ENCODE assay signal across 24 cellular contexts in genomic region chrX:7889680-7890079, GRCh38. TPM values are rescaled to one million over a fixed set of nuclear protein-coding genes. Genes with fewer than 3 reads are reported as not detected.
A peak's percentile ranks its signal among the peaks of the same experiment; 100 is the strongest.
DNase-seq lines count a peak whose midpoint lies in the region; ATAC-seq, FAIRE-seq and TF ChIP-seq lines count a peak whose summit lies in the region.
"Had no signal": no experiment of that assay in that cellular context is flagged by ENCODE, and none has a peak within 500 bp of the region (broad histone marks: within the 10 kb centered on the region; RNA-seq: fewer than 3 reads in every experiment).

No MANE protein-coding gene starts in this region.

- no peak for ATAC-seq in GM21360 (IDR thresholded peaks at IDR 0.05; ENCODE audit: unreplicated experiment)
- ATAC-seq: gastroesophageal sphincter; Panc1; stimulated activated naive CD8-positive, alpha-beta T cell treated with anti-CD3 and anti-CD28 coated beads, Interleukin-15, Interleukin-2, amounts not matched to agents 100 U/mL and 50 U/mL, for 24 hours; upper lobe of right lung had no signal

- no peak overlapping the region for H3K9ac ChIP-seq in adipocyte (ENCODE audit: low read length)

- no peak overlapping the region for H3K4me3 Mint-ChIP-seq in activated T-helper 1 cell treated with anti-CD3 and anti-CD28 coated beads, Interleukin-12 subunit alpha, Interleukin-12 subunit beta, Interleukin-2, Interleukin-4 antibody, amounts not matched to agents 30 ng/mL and 10 ng/mL and 1 ng/mL, durations not matched to agents 14 hours and 24 hours and 36 hours
- H3K4me3 Mint-ChIP-seq: activated CD4-positive, alpha-beta T cell treated with anti-CD3 and anti-CD28 coated beads, Interleukin-2, amount 10 ng/mL, durations not matched to agents 24 days and 14 days; naive B cell had no signal

- no peaks in the 10 kb centered on the region for H3K4me1 ChIP-seq in adipocyte (ENCODE audit: control insufficient read depth, insufficient read depth, low read length)
- H3K4me1 ChIP-seq: Caco-2, gastroesophageal sphincter, upper lobe of right lung had no signal

- no peak for FAIRE-seq in HTR-8/SVneo (lab: Jason Lieb, UNC)
- FAIRE-seq: TTC549 had no signal

- H3K9me3 Mint-ChIP-seq in activated T-helper 1 cell treated with anti-CD3 and anti-CD28 coated beads, Interleukin-12 subunit alpha, Interleukin-12 subunit beta, Interleukin-2, Interleukin-4 antibody, amounts not matched to agents 30 ng/mL and 10 ng/mL and 1 ng/mL, durations not matched to agents 14 hours and 24 hours and 36 hours: peaks cover 8% of the 10 kb centered on the region
- H3K9me3 Mint-ChIP-seq: activated naive CD4-positive, alpha-beta T cell treated with anti-CD3 and anti-CD28 coated beads, Interleukin-2, amount 50 U/mL, for 72 hours had no signal

- no peaks in the 10 kb centered on the region for H3K27me3 Mint-ChIP-seq in activated T-helper 1 cell treated with anti-CD3 and anti-CD28 coated beads, Interleukin-12 subunit alpha, Interleukin-12 subunit beta, Interleukin-2, Interleukin-4 antibody, amounts not matched to agents 30 ng/mL and 10 ng/mL and 1 ng/mL, durations not matched to agents 14 hours and 24 hours and 36 hours (ENCODE audit: insufficient read depth)
- H3K27me3 Mint-ChIP-seq: activated CD4-positive, alpha-beta T cell treated with anti-CD3 and anti-CD28 coated beads, Interleukin-2, amount 10 ng/mL, durations not matched to agents 24 days and 14 days; progenitor cell of endocrine pancreas had no signal

- no peak for TF ChIP-seq CTCF in foreskin fibroblast (IDR thresholded peaks at IDR 0.05; ENCODE audit: low read depth, low read length)

- H3K27ac Mint-ChIP-seq in activated T-helper 1 cell treated with anti-CD3 and anti-CD28 coated beads, Interleukin-12 subunit alpha, Interleukin-12 subunit beta, Interleukin-2, Interleukin-4 antibody, amounts not matched to agents 30 ng/mL and 10 ng/mL and 1 ng/mL, durations not matched to agents 14 hours and 24 hours and 36 hours: no peak overlapping the region
- H3K27ac Mint-ChIP-seq: activated CD4-positive, alpha-beta T cell treated with anti-CD3 and anti-CD28 coated beads, Interleukin-2, amount 10 ng/mL, durations not matched to agents 24 days and 14 days; activated naive CD4-positive, alpha-beta T cell treated with anti-CD3 and anti-CD28 coated beads, Interleukin-2, amount 50 U/mL, for 72 hours; progenitor cell of endocrine pancreas had no signal

- DNase-seq in ACHN (peak; percentile 14), HT1080 (ENCODE audit: low read depth) (peak; percentile 60), adipocyte (ENCODE audit: low read depth) (peak; percentile 37), foreskin fibroblast (peak; percentile 7 to 69), HTR-8/SVneo (ENCODE audit: insufficient read length, low spot score) (no peak), NOMO-1 treated with DMSO at 0.1 percent for 48 hours (lab: John Stamatoyannopoulos, UW; ENCODE audit: unreplicated experiment) (no peak)
- DNase-seq in activated T-helper 1 cell treated with anti-CD3 and anti-CD28 coated beads, Interleukin-12 subunit alpha, Interleukin-12 subunit beta, Interleukin-2, Interleukin-4 antibody, amounts not matched to agents 30 ng/mL and 10 ng/mL and 1 ng/mL, durations not matched to agents 14 hours and 24 hours and 36 hours (ENCODE audit: low spot score): no peak
- DNase-seq: activated CD4-positive, alpha-beta T cell treated with anti-CD3 and anti-CD28 coated beads, Interleukin-2, amount 10 ng/mL, durations not matched to agents 24 days and 14 days; activated T-cell treated with anti-CD3 and anti-CD28 coated beads, Interleukin-2, amount 50 U/mL, for 1 hour; Caco-2; effector memory CD4-positive, alpha-beta T cell; H7; naive B cell; NCI-H2081; stimulated activated naive CD8-positive, alpha-beta T cell treated with anti-CD3 and anti-CD28 coated beads, Interleukin-15, Interleukin-2, amounts not matched to agents 100 U/mL and 50 U/mL, for 24 hours; upper lobe of right lung had no signal

- H3K36me3 Mint-ChIP-seq in activated T-helper 1 cell treated with anti-CD3 and anti-CD28 coated beads, Interleukin-12 subunit alpha, Interleukin-12 subunit beta, Interleukin-2, Interleukin-4 antibody, amounts not matched to agents 30 ng/mL and 10 ng/mL and 1 ng/mL, durations not matched to agents 14 hours and 24 hours and 36 hours (ENCODE audit: low read depth): no peaks in the 10 kb centered on the region
- H3K36me3 Mint-ChIP-seq: activated naive CD4-positive, alpha-beta T cell treated with anti-CD3 and anti-CD28 coated beads, Interleukin-2, amount 50 U/mL, for 72 hours; naive B cell had no signal

- no peaks in the 10 kb centered on the region for H3K9me3 ChIP-seq in adipocyte (ENCODE audit: control insufficient read depth, low read length)
- H3K9me3 ChIP-seq: Caco-2, gastroesophageal sphincter, upper lobe of right lung had no signal

- no peaks in the 10 kb centered on the region for H3K27me3 ChIP-seq in adipocyte (replicated peaks; ENCODE audit: control insufficient read depth, insufficient read depth, low read length)
- H3K27me3 ChIP-seq: cardiac muscle cell, gastroesophageal sphincter, upper lobe of right lung had no signal

- no peaks in the 10 kb centered on the region for H3K36me3 ChIP-seq in adipocyte (ENCODE audit: control insufficient read depth, insufficient read depth, low read length, severe bottlenecking)
- H3K36me3 ChIP-seq: cardiac muscle cell, gastroesophageal sphincter, upper lobe of right lung had no signal

- in situ Hi-C loops in ACHN (cut with HindIII; ENCODE audit: low pct_ligation_motif_present, low pct_unique_long_range_greater_than_20kb, low sequenced_read_pairs): no loop called here

- intact Hi-C loops in activated T-helper 1 cell treated with anti-CD3 and anti-CD28 coated beads, Interleukin-12 subunit alpha, Interleukin-12 subunit beta, Interleukin-2, Interleukin-4 antibody, amounts not matched to agents 30 ng/mL and 10 ng/mL and 1 ng/mL, durations not matched to agents 14 hours and 24 hours and 36 hours (cut with micrococcal nuclease): no loop called here

- no peaks in the 10 kb centered on the region for H3K4me1 Mint-ChIP-seq in activated T-helper 1 cell treated with anti-CD3 and anti-CD28 coated beads, Interleukin-12 subunit alpha, Interleukin-12 subunit beta, Interleukin-2, Interleukin-4 antibody, amounts not matched to agents 30 ng/mL and 10 ng/mL and 1 ng/mL, durations not matched to agents 14 hours and 24 hours and 36 hours (ENCODE audit: low read depth)
- H3K4me1 Mint-ChIP-seq: activated CD4-positive, alpha-beta T cell treated with anti-CD3 and anti-CD28 coated beads, Interleukin-2, amount 10 ng/mL, durations not matched to agents 24 days and 14 days; naive B cell had no signal

- no peak overlapping the region for H3K4me3 ChIP-seq in adipocyte (ENCODE audit: low read length)
- no peak overlapping the region for H3K4me3 ChIP-seq in foreskin fibroblast (ENCODE audit: low read depth in 1 of 2, low read length in 2 of 2)
- H3K4me3 ChIP-seq: cardiac muscle cell, gastroesophageal sphincter, lung, upper lobe of right lung had no signal

RNA-seq across cellular contexts. Expression of gene PNPLA4, which starts 37.5 kb away (rescaled TPM):
- total RNA-seq in HT1080 (2014; rRNA removed; shearing (Covaris generic)): 21.0 and 31.0 TPM in 2 replicates
- 19.1 and 25.3 TPM in 2 replicates for polyA plus RNA-seq in HT1080 (2015; cell fraction: cytosol; rRNA removed)
- 8.7 and 10.4 TPM in 2 replicates for polyA plus RNA-seq in HT1080 (2015; cell fraction: nucleus; rRNA removed)
- 5.2 and 7.1 TPM in 2 replicates for total RNA-seq in activated T-helper 1 cell treated with anti-CD3 and anti-CD28 coated beads, Interleukin-12 subunit alpha, Interleukin-12 subunit beta, Interleukin-2, Interleukin-4 antibody, amounts not matched to agents 30 ng/mL and 10 ng/mL and 1 ng/mL, durations not matched to agents 14 hours and 24 hours and 36 hours

RNA-seq across cellular contexts. Expression of gene VCX, which starts 46.7 kb away (rescaled TPM):
- total RNA-seq in HT1080 (2014; rRNA removed; shearing (Covaris generic)): 0.33 and 0.42 TPM in 2 replicates
- not detected in 2 replicates for polyA plus RNA-seq in HT1080 (2015; cell fraction: cytosol; rRNA removed)
- not detected in 2 replicates for polyA plus RNA-seq in HT1080 (2015; cell fraction: nucleus; rRNA removed)
- total RNA-seq in activated T-helper 1 cell treated with anti-CD3 and anti-CD28 coated beads, Interleukin-12 subunit alpha, Interleukin-12 subunit beta, Interleukin-2, Interleukin-4 antibody, amounts not matched to agents 30 ng/mL and 10 ng/mL and 1 ng/mL, durations not matched to agents 14 hours and 24 hours and 36 hours: not detected in 2 replicates
- total RNA-seq: activated CD4-positive, alpha-beta T cell treated with anti-CD3 and anti-CD28 coated beads, Interleukin-2, amount 10 ng/mL, durations not matched to agents 24 days and 14 days; activated naive CD4-positive, alpha-beta T cell treated with anti-CD3 and anti-CD28 coated beads, Interleukin-2, amount 50 U/mL, for 72 hours; Caco-2; cardiac muscle cell; gastroesophageal sphincter; H7; lung; progenitor cell of endocrine pancreas; upper lobe of right lung had no signal
- polyA plus RNA-seq: cardiac muscle cell, lung had no signal

Comparison
In these comparisons a context has a peak if more than half of its experiments do, and no peak if none do; other contexts are left out.
1. DNase-seq: peak in ACHN (single experiment), HT1080 (single experiment), adipocyte (single experiment) and foreskin fibroblast (2 of 2); none in HTR-8/SVneo (single experiment), activated T-helper 1 cell treated with anti-CD3 and anti-CD28 coated beads, Interleukin-12 subunit alpha, Interleukin-12 subunit beta, Interleukin-2, Interleukin-4 antibody, amounts not matched to agents 30 ng/mL and 10 ng/mL and 1 ng/mL, durations not matched to agents 14 hours and 24 hours and 36 hours (single experiment) and NOMO-1 treated with DMSO at 0.1 percent for 48 hours (single experiment).